In genomic region chr16:86066755-86067154, GRCh38 we compare ENCODE assay signal across 25 cellular contexts.
"Had no signal": no experiment of that assay in that cellular context is flagged by ENCODE, and none has a peak within 500 bp of the region (broad histone marks: within the 10 kb centered on the region; RNA-seq: fewer than 3 reads in every experiment).

No MANE protein-coding gene starts in this region.

- H3K27me3 ChIP-seq: ovary, uterus had no signal

- ATAC-seq: left colon; left lung; mucosa of descending colon; naive thymus-derived CD4-positive, alpha-beta T cell; right cardiac atrium; sciatic nerve; stimulated activated effector memory CD8-positive, alpha-beta T cell treated with anti-CD3 and anti-CD28 coated beads, Interleukin-12 subunit alpha, Interleukin-12 subunit beta, amount 100 ng/mL, for 72 hours had no signal

- H3K4me3 ChIP-seq: left lung, lung, mucosa of descending colon, neural progenitor cell, ovary, prostate gland, skin epidermis, tibial nerve, uterus had no signal

- H3K4me1 Mint-ChIP-seq: stimulated activated effector memory CD8-positive, alpha-beta T cell treated with anti-CD3 and anti-CD28 coated beads, Interleukin-12 subunit alpha, Interleukin-12 subunit beta, amount 100 ng/mL, for 72 hours had no signal

- H3K9me3 Mint-ChIP-seq: naive thymus-derived CD4-positive, alpha-beta T cell; nephron progenitor cell; neural progenitor cell; stimulated activated effector memory CD8-positive, alpha-beta T cell treated with anti-CD3 and anti-CD28 coated beads, Interleukin-12 subunit alpha, Interleukin-12 subunit beta, amount 100 ng/mL, for 72 hours; stimulated activated naive CD8-positive, alpha-beta T cell treated with anti-CD3 and anti-CD28 coated beads, Interleukin-15, Interleukin-2, amounts not matched to agents 100 ng/mL and 50 ng/mL, for 24 hours; type B pancreatic cell had no signal

- H3K4me2 ChIP-seq: neural progenitor cell had no signal

- H3K9me3 ChIP-seq: left lung, mucosa of descending colon, neutrophil, ovary, prostate gland, tibial nerve, uterus had no signal

- H3K4me3 Mint-ChIP-seq: naive thymus-derived CD4-positive, alpha-beta T cell; nephron progenitor cell; neural progenitor cell; stimulated activated effector memory CD8-positive, alpha-beta T cell treated with anti-CD3 and anti-CD28 coated beads, Interleukin-12 subunit alpha, Interleukin-12 subunit beta, amount 100 ng/mL, for 72 hours; stimulated activated naive CD8-positive, alpha-beta T cell treated with anti-CD3 and anti-CD28 coated beads, Interleukin-15, Interleukin-2, amounts not matched to agents 100 ng/mL and 50 ng/mL, for 24 hours; type B pancreatic cell had no signal

- H2AFZ ChIP-seq: neural progenitor cell had no signal

- DNase-seq: hippocampal formation; left colon; midbrain; naive thymus-derived CD4-positive, alpha-beta T cell; nephron progenitor cell; occipital lobe; ovary; retina; stimulated activated CD4-positive, alpha-beta T cell treated with anti-CD3 and anti-CD28 coated beads, Interleukin-4, amount 100 ng/mL, for 24 hours; stimulated activated naive CD4-positive, alpha-beta T cell; substantia nigra; uterus had no signal

- H3K36me3 ChIP-seq: left lung, neural progenitor cell, neutrophil, ovary, prostate gland, tibial nerve, uterus had no signal

- H3K27ac ChIP-seq: left lung, neural progenitor cell, neutrophil, ovary, prostate gland, skin epidermis, tibial nerve, uterus had no signal

- H3K36me3 Mint-ChIP-seq: neural progenitor cell; stimulated activated effector memory CD8-positive, alpha-beta T cell treated with anti-CD3 and anti-CD28 coated beads, Interleukin-12 subunit alpha, Interleukin-12 subunit beta, amount 100 ng/mL, for 72 hours; type B pancreatic cell had no signal

- H3K27ac Mint-ChIP-seq: naive thymus-derived CD4-positive, alpha-beta T cell; nephron progenitor cell; neural progenitor cell; stimulated activated effector memory CD8-positive, alpha-beta T cell treated with anti-CD3 and anti-CD28 coated beads, Interleukin-12 subunit alpha, Interleukin-12 subunit beta, amount 100 ng/mL, for 72 hours; stimulated activated naive CD8-positive, alpha-beta T cell treated with anti-CD3 and anti-CD28 coated beads, Interleukin-15, Interleukin-2, amounts not matched to agents 100 ng/mL and 50 ng/mL, for 24 hours; type B pancreatic cell had no signal

- H3K9ac ChIP-seq: neural progenitor cell had no signal

- H3K4me1 ChIP-seq: neural progenitor cell, prostate gland, uterus had no signal
